ENCODE assay signal across 1 cellular context in the genomic region with DNA sequence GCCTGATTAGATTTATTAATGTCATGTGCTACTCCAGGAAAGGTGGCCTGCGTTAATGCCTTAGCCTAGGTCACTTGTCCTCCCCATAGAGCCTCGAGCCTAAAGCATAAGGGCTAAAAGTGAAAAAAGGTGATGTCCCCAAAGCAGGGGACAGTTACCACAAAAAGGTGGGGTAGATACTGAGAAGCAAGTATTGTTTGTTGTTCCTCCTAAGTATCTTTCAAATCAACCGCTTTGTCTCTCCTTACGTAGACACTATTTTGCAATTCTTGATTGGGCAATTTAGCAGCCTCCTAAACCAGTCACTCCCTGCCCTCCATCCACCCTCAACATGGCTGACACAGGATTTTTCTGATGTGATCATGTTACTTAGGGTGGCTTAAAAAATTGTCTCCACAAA.
TF ChIP-seq lines count a peak whose summit lies in the region.

No MANE protein-coding gene starts in this region.

TF ChIP-seq in H1, 55 proteins besides CTCF, POLR2A, EP300 and RAD21:
- no peak for TF ChIP-seq SP2 (IDR thresholded peaks at IDR 0.05; ENCODE audit: low read length)
- TF ChIP-seq CHD1 (IDR thresholded peaks at IDR 0.05; ENCODE audit: low read depth, low read length) = no peak
- TF ChIP-seq, protein P1, sequence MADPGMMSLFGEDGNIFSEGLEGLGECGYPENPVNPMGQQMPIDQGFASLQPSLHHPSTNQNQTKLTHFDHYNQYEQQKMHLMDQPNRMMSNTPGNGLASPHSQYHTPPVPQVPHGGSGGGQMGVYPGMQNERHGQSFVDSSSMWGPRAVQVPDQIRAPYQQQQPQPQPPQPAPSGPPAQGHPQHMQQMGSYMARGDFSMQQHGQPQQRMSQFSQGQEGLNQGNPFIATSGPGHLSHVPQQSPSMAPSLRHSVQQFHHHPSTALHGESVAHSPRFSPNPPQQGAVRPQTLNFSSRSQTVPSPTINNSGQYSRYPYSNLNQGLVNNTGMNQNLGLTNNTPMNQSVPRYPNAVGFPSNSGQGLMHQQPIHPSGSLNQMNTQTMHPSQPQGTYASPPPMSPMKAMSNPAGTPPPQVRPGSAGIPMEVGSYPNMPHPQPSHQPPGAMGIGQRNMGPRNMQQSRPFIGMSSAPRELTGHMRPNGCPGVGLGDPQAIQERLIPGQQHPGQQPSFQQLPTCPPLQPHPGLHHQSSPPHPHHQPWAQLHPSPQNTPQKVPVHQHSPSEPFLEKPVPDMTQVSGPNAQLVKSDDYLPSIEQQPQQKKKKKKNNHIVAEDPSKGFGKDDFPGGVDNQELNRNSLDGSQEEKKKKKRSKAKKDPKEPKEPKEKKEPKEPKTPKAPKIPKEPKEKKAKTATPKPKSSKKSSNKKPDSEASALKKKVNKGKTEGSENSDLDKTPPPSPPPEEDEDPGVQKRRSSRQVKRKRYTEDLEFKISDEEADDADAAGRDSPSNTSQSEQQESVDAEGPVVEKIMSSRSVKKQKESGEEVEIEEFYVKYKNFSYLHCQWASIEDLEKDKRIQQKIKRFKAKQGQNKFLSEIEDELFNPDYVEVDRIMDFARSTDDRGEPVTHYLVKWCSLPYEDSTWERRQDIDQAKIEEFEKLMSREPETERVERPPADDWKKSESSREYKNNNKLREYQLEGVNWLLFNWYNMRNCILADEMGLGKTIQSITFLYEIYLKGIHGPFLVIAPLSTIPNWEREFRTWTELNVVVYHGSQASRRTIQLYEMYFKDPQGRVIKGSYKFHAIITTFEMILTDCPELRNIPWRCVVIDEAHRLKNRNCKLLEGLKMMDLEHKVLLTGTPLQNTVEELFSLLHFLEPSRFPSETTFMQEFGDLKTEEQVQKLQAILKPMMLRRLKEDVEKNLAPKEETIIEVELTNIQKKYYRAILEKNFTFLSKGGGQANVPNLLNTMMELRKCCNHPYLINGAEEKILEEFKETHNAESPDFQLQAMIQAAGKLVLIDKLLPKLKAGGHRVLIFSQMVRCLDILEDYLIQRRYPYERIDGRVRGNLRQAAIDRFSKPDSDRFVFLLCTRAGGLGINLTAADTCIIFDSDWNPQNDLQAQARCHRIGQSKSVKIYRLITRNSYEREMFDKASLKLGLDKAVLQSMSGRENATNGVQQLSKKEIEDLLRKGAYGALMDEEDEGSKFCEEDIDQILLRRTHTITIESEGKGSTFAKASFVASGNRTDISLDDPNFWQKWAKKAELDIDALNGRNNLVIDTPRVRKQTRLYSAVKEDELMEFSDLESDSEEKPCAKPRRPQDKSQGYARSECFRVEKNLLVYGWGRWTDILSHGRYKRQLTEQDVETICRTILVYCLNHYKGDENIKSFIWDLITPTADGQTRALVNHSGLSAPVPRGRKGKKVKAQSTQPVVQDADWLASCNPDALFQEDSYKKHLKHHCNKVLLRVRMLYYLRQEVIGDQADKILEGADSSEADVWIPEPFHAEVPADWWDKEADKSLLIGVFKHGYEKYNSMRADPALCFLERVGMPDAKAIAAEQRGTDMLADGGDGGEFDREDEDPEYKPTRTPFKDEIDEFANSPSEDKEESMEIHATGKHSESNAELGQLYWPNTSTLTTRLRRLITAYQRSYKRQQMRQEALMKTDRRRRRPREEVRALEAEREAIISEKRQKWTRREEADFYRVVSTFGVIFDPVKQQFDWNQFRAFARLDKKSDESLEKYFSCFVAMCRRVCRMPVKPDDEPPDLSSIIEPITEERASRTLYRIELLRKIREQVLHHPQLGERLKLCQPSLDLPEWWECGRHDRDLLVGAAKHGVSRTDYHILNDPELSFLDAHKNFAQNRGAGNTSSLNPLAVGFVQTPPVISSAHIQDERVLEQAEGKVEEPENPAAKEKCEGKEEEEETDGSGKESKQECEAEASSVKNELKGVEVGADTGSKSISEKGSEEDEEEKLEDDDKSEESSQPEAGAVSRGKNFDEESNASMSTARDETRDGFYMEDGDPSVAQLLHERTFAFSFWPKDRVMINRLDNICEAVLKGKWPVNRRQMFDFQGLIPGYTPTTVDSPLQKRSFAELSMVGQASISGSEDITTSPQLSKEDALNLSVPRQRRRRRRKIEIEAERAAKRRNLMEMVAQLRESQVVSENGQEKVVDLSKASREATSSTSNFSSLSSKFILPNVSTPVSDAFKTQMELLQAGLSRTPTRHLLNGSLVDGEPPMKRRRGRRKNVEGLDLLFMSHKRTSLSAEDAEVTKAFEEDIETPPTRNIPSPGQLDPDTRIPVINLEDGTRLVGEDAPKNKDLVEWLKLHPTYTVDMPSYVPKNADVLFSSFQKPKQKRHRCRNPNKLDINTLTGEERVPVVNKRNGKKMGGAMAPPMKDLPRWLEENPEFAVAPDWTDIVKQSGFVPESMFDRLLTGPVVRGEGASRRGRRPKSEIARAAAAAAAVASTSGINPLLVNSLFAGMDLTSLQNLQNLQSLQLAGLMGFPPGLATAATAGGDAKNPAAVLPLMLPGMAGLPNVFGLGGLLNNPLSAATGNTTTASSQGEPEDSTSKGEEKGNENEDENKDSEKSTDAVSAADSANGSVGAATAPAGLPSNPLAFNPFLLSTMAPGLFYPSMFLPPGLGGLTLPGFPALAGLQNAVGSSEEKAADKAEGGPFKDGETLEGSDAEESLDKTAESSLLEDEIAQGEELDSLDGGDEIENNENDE (IDR thresholded peaks at IDR 0.05; ENCODE audit: insufficient replicate concordance, low read length) = no peak
- no peak for TF ChIP-seq MAFK (IDR thresholded peaks at IDR 0.05; ENCODE audit: low read depth, low read length)
- TF ChIP-seq ZNF274 (IDR thresholded peaks at IDR 0.05; ENCODE audit: borderline replicate concordance, extremely low read depth, low read length) = no peak
- no peak for TF ChIP-seq KDM5A (IDR thresholded peaks at IDR 0.05; ENCODE audit: low read length)
- TF ChIP-seq EGR1 (IDR thresholded peaks at IDR 0.05; ENCODE audit: borderline replicate concordance, low read depth, low read length) = no peak
- TF ChIP-seq RXRA (IDR thresholded peaks at IDR 0.05; ENCODE audit: insufficient read depth, low read depth, low read length) = no peak
- TF ChIP-seq NRF1 (IDR thresholded peaks at IDR 0.05; ENCODE audit: low read depth, low read length) = no peak
- no peak for TF ChIP-seq BCL11A (IDR thresholded peaks at IDR 0.05; ENCODE audit: low read depth in 2 of 2, low read length in 2 of 2)
- no peak for TF ChIP-seq SAP30 (IDR thresholded peaks at IDR 0.05; ENCODE audit: insufficient read depth, insufficient replicate concordance, low read length)
TF ChIP-seq in H1: peak in this region for 0.
